Comparison of ENCODE assay signal across 8 cellular contexts in the genomic region with DNA sequence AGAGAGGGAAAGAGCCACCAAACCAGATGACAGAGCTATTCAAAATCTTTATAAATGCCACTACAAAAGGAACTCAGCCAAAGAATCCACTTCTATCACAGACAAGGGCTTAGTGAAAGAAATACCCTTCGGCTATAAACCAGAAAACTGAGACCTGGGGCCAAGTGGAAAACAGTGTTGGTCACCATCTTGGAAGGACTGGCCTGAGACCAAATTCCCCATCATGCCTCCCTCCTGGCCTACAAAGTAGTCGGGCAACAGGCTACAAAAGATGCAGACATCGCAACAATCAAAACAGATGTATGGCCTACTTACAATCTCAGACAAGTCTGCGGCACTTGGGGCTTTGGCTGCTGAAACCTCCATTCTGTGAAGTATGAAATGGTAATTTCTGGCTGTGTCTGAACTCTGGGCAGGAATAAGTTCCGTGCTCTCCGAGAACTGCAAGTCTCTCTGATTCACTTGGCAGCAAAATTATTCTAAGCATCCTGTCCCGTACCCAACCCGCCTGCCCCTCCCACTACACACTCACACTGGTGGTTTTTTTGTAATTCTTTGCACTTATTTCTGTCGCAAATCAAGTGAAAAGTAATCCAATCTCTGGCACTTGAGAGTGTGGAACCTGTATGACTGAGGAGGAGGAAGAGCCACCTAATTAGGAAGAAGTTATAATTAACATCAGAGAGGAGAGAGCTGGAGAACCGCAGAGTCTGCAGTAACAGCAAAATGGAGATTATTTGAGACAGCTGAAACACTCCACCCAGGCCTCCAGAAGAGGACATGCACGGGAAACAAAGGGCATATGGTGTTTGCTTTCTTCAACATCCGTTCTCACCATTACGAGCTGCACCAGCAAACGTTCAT.
DNase-seq lines count a peak whose midpoint lies in the region; ATAC-seq and TF ChIP-seq lines count a peak whose summit lies in the region.

No MANE protein-coding gene starts in this region.

- H3K4me3 ChIP-seq in CD8-positive, alpha-beta memory T cell (ENCODE audit: low read length) = peak overlapping the region; percentile 89

- POLR2A ChIA-PET in CD8-positive, alpha-beta memory T cell (lab: Charles Lee) = interaction anchor here (0.6 to 2.1 kb wide), 4 partner anchors 26 to 53 kb away, joined by 4 to 8 read pairs (median 6); no protein-coding TSS in a partner anchor

- no peaks in the 10 kb centered on the region for H3K27me3 Mint-ChIP-seq in CD8-positive, alpha-beta memory T cell
- no peaks in the 10 kb centered on the region for H3K27me3 Mint-ChIP-seq in activated naive CD8-positive, alpha-beta T cell

- in situ Hi-C loops in GM13976 (cut with MboI; ENCODE audit: low sequenced_read_pairs, unreplicated experiment) = no loop called here

- peaks cover 70% of the 10 kb centered on the region for H3K4me1 ChIP-seq in CD8-positive, alpha-beta memory T cell (ENCODE audit: insufficient read depth, low read length)

- peaks cover 0 to 40% (median 4%) of the 10 kb centered on the region in 3 donors for H3K36me3 Mint-ChIP-seq in CD8-positive, alpha-beta memory T cell
- H3K36me3 Mint-ChIP-seq in activated naive CD8-positive, alpha-beta T cell = no peaks in the 10 kb centered on the region

- H3K27me3 ChIP-seq in CD8-positive, alpha-beta memory T cell (ENCODE audit: insufficient read depth, low read length, poor library complexity, severe bottlenecking) = no peaks in the 10 kb centered on the region

- TF ChIP-seq CTCF in GM13976 (IDR thresholded peaks at IDR 0.05; ENCODE audit: borderline replicate concordance, control extremely low read depth, extremely low read depth, insufficient read depth, missing control alignments) = no peak

- H3K9me3 ChIP-seq in CD8-positive, alpha-beta memory T cell (ENCODE audit: low read length) = no peaks in the 10 kb centered on the region

- peak overlapping the region; percentile 88 to 98 (median 94) for H3K27ac Mint-ChIP-seq in CD8-positive, alpha-beta memory T cell
- H3K27ac Mint-ChIP-seq in activated naive CD8-positive, alpha-beta T cell = peak overlapping the region; percentile 97

- peak overlapping the region; percentile 90 to 96 (median 92) for H3K4me3 Mint-ChIP-seq in CD8-positive, alpha-beta memory T cell
- peak overlapping the region; percentile 90 for H3K4me3 Mint-ChIP-seq in activated naive CD8-positive, alpha-beta T cell

- CTCF ChIA-PET in CD8-positive, alpha-beta memory T cell (lab: Charles Lee) = interaction anchor here (0.8 to 3.2 kb wide), 8 partner anchors 12 to 88 kb away, joined by 3 to 10 read pairs (median 4); a partner anchor contains a TSS

- peaks cover 56 to 66% (median 64%) of the 10 kb centered on the region in 3 donors for H3K4me1 Mint-ChIP-seq in CD8-positive, alpha-beta memory T cell
- H3K4me1 Mint-ChIP-seq in activated naive CD8-positive, alpha-beta T cell (ENCODE audit: low read depth) = peaks cover 73% of the 10 kb centered on the region

- H3K27ac ChIP-seq in CD8-positive, alpha-beta memory T cell (ENCODE audit: low read depth, low read length) = peak overlapping the region; percentile 67

- ATAC-seq in GM21576 (IDR thresholded peaks at IDR 0.05; ENCODE audit: unreplicated experiment) (no peak), GM19463 (IDR thresholded peaks at IDR 0.05; ENCODE audit: unreplicated experiment) (no peak)

- DNase-seq in CD8-positive, alpha-beta memory T cell = peak; percentile 12 to 71 (median 63)
- DNase-seq in NCI-H446 (lab: John Stamatoyannopoulos, UW) = peak; percentile 28 to 47
- peak; percentile 57 to 65 for DNase-seq in lung microvascular endothelial cell (ENCODE audit: low read depth in 2 of 2)
- no peak for DNase-seq in GM13976 (ENCODE audit: low spot score)
- DNase-seq in NCI-H345 treated with DMSO at 0.1 percent for 48 hours (lab: John Stamatoyannopoulos, UW; ENCODE audit: unreplicated experiment) = no peak

- H3K9me3 Mint-ChIP-seq in CD8-positive, alpha-beta memory T cell = peaks cover 0 to 2% (median 0%) of the 10 kb centered on the region in 5 donors
- no peaks in the 10 kb centered on the region for H3K9me3 Mint-ChIP-seq in activated naive CD8-positive, alpha-beta T cell (ENCODE audit: low read depth)

- H3K36me3 ChIP-seq in CD8-positive, alpha-beta memory T cell (ENCODE audit: insufficient read depth, low read length) = no peaks in the 10 kb centered on the region

Comparison
In these comparisons a context has a peak if more than half of its experiments do, and no peak if none do; other contexts are left out.
1. DNase-seq: peak in CD8-positive, alpha-beta memory T cell (5 of 5), NCI-H446 (2 of 2) and lung microvascular endothelial cell (2 of 2); none in GM13976 (single experiment) and NCI-H345 treated with DMSO at 0.1 percent for 48 hours (single experiment).